8 cellular contexts compared by ENCODE assay signal in the genomic region with DNA sequence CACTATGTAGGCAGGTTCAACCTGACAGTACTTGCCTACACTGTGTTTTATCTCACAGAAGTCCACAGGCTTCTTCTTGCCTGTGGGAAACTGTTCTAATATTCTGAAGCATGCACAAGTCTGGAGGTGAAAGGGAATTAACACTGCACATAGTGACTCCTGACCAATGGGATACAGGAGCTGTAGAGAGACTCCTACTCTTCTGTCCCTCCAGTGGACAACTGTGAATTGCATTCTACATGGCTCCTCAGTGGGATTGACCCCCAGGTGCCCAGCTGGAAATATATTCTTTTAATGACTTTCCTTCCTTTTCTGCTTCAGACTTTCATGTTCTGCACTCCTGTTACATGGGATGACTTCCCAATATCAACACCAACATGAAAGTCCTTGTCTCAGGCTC. TPM values are rescaled to one million over a fixed set of nuclear protein-coding genes. Genes with fewer than 3 reads are reported as not detected.
DNase-seq lines count a peak whose midpoint lies in the region; ATAC-seq, FAIRE-seq and TF ChIP-seq lines count a peak whose summit lies in the region.

No MANE protein-coding gene starts in this region.

- peak overlapping the region; percentile 61 for H3K4me2 ChIP-seq in A549

- TF ChIP-seq POLR2A in A549 (IDR thresholded peaks at IDR 0.05; ENCODE audit: low read length) (no peak), vagina (IDR thresholded peaks at IDR 0.05) (no peak)

- TF ChIP-seq CTCF in A549 (IDR thresholded peaks at IDR 0.05) (peak; percentile 42), fibroblast of mammary gland (conservative IDR thresholded peaks at IDR 0.05; ENCODE audit: control insufficient read depth, insufficient read depth, low read depth, low read length) (peak; percentile 42), vagina (IDR thresholded peaks at IDR 0.05) (no peak)

- DNase-seq in A549 (ENCODE audit: low read depth in 1 of 2, low spot score in 1 of 2) (peak; percentile 69 to 74), NCI-H460 (ENCODE audit: extremely low read depth, low read depth) (peak; percentile 38), fibroblast of mammary gland (ENCODE audit: low read depth) (peak; percentile 26), vagina (ENCODE audit: extremely low spot score in 2 of 2) (no peak), Right ventricle myocardium inferior (ENCODE audit: missing footprints) (no peak)

- H3K9me3 ChIP-seq in A549 = no peaks in the 10 kb centered on the region
- no peaks in the 10 kb centered on the region for H3K9me3 ChIP-seq in vagina

- intact Hi-C loops in vagina (cut with DNase I) (no loop called here), Right ventricle myocardium inferior (cut with DNase I) (loop anchor here (10.0 kb wide), 1 partner anchor 296 kb away; no protein-coding TSS in a partner anchor)

- CTCF ChIA-PET in A549 (lab: Yijun Ruan, JAX) = interaction anchor here (0.8 to 2.8 kb wide), 9 partner anchors 10 to 306 kb away, joined by 3 to 26 read pairs (median 4); no protein-coding TSS in a partner anchor

- no peak for TF ChIP-seq EP300 in A549 (IDR thresholded peaks at IDR 0.05)

- no peaks in the 10 kb centered on the region for H3K27me3 ChIP-seq in vagina

- TF ChIP-seq RAD21 in A549 (conservative IDR thresholded peaks at IDR 0.05 in 1 of 2, IDR thresholded peaks at IDR 0.05 in 1 of 2) = peak; percentile 24 to 49; a peak in 3 of 5 replicates

- no peaks in the 10 kb centered on the region for H3K36me3 ChIP-seq in vagina

- POLR2A ChIA-PET in A549 (lab: Yijun Ruan, JAX) = interaction anchor here (1.3 to 1.7 kb wide), 2 partner anchors 8 to 57 kb away, joined by 6 read pairs; partner anchors contain the start of genes OPHN1 and YIPF6

- ATAC-seq in A549 = peak; percentile 96 to 98
- ATAC-seq in GM18907 (IDR thresholded peaks at IDR 0.05; ENCODE audit: unreplicated experiment) = peak; percentile 79
- no peak for ATAC-seq in HG03457 (IDR thresholded peaks at IDR 0.05; ENCODE audit: unreplicated experiment)
- ATAC-seq in HG02571 (IDR thresholded peaks at IDR 0.05; ENCODE audit: unreplicated experiment) = no peak
- no peak for ATAC-seq in Right ventricle myocardium inferior

- peak overlapping the region; percentile 70 to 83 for H3K27ac ChIP-seq in A549
- no peak overlapping the region for H3K27ac ChIP-seq in vagina

- peak; percentile 97 for FAIRE-seq in A549 (lab: Jason Lieb, UNC)

- H3K4me3 ChIP-seq in A549 (no peak overlapping the region), fibroblast of mammary gland (ENCODE audit: control insufficient read depth, low read depth, low read length) (no peak overlapping the region), vagina (no peak overlapping the region)

- H3K4me1 ChIP-seq in A549 (peaks cover 34% of the 10 kb centered on the region), vagina (no peaks in the 10 kb centered on the region)

TF ChIP-seq in A549, 52 proteins besides CTCF, POLR2A, EP300 and RAD21:
- TF ChIP-seq HDAC2 (IDR thresholded peaks at IDR 0.05) (no peak), SMC3 (IDR thresholded peaks at IDR 0.05) (peak; percentile 49; the same call in 2 of the 3 replicates)

RNA-seq across cellular contexts. Expression of gene YIPF6, which starts 8.2 kb away (rescaled TPM):
- polyA plus RNA-seq in A549 (2011; rRNA removed) (58.9 and 59.2 TPM in 2 replicates), A549 (2017; fragmentation: RNase III; extraction: RNeasy Plus Mini Kit Qiagen cat#74134 plus additional on column Dnase treatment) (26.6 to 27.8 TPM (median 26.9 TPM) in 3 replicates)
- polyA plus RNA-seq in A549 (2012; cell fraction: cytosol; rRNA removed) = 7.8 and 9.6 TPM in 2 replicates
- polyA plus RNA-seq in A549 (2012; cell fraction: nucleus; rRNA removed) = 2.7 and 5.7 TPM in 2 replicates
- polyA minus RNA-seq in A549 (2011; rRNA and poly(A)+ RNA removed) = 22.9 and 24.3 TPM in 2 replicates
- 60.6 and 73.8 TPM in 2 replicates for total RNA-seq in NCI-H460 (2014; rRNA removed; shearing (Covaris generic))
- polyA plus RNA-seq in NCI-H460 (2014; cell fraction: nucleus; rRNA removed) = 32.4 and 36.7 TPM in 2 replicates
- total RNA-seq in vagina (19.2 TPM), Right ventricle myocardium inferior (31.9 TPM)

RNA-seq across cellular contexts. Expression of gene OPHN1, which starts 57.3 kb away (rescaled TPM):
- polyA plus RNA-seq in A549 (2011; rRNA removed) (3.9 and 5.7 TPM in 2 replicates), A549 (2017; fragmentation: RNase III; extraction: RNeasy Plus Mini Kit Qiagen cat#74134 plus additional on column Dnase treatment) (1.7 to 2.0 TPM (median 2.0 TPM) in 3 replicates)
- 0.37 and 0.76 TPM in 2 replicates for polyA plus RNA-seq in A549 (2012; cell fraction: cytosol; rRNA removed)
- polyA plus RNA-seq in A549 (2012; cell fraction: nucleus; rRNA removed) = 0.61 and 0.87 TPM in 2 replicates
- 12.1 and 12.3 TPM in 2 replicates for polyA minus RNA-seq in A549 (2011; rRNA and poly(A)+ RNA removed)
- total RNA-seq in NCI-H460 (2014; rRNA removed; shearing (Covaris generic)) = 3.0 and 3.6 TPM in 2 replicates
- polyA plus RNA-seq in NCI-H460 (2014; cell fraction: nucleus; rRNA removed) = 1.6 and 10.1 TPM in 2 replicates
- total RNA-seq in vagina (11.5 TPM), Right ventricle myocardium inferior (8.0 TPM)

Comparison
In these comparisons a context has a peak if more than half of its experiments do, and no peak if none do; other contexts are left out.
1. ATAC-seq: peak in A549 (2 of 2) and GM18907 (single experiment); none in HG03457 (single experiment), HG02571 (single experiment) and Right ventricle myocardium inferior (single experiment).
2. DNase-seq: peak in A549 (2 of 2), NCI-H460 (single experiment) and fibroblast of mammary gland (single experiment); none in vagina (0 of 2) and Right ventricle myocardium inferior (single experiment).
3. CTCF ChIP-seq: peak in A549 (single experiment) and fibroblast of mammary gland (single experiment); none in vagina (0 of 3).